10 cellular contexts compared by ENCODE assay signal in genomic region chrX:50211510-50211909, GRCh38. TPM values are rescaled to one million over a fixed set of nuclear protein-coding genes. Genes with fewer than 3 reads are reported as not detected.
DNase-seq lines count a peak whose midpoint lies in the region; ATAC-seq and TF ChIP-seq lines count a peak whose summit lies in the region.
"Had no signal": no experiment of that assay in that cellular context is flagged by ENCODE, and none has a peak within 500 bp of the region (broad histone marks: within the 10 kb centered on the region; RNA-seq: fewer than 3 reads in every experiment).

No MANE protein-coding gene starts in this region.

- H3K36me3 ChIP-seq in right lobe of liver: no peaks in the 10 kb centered on the region
- H3K36me3 ChIP-seq in sigmoid colon: no peaks in the 10 kb centered on the region
- H3K36me3 ChIP-seq: neutrophil had no signal

- H3K27ac ChIP-seq in HL-60 (replicated peaks) (no peak overlapping the region), right lobe of liver (no peak overlapping the region), sigmoid colon (no peak overlapping the region)
- H3K27ac ChIP-seq: neutrophil had no signal

- no peaks in the 10 kb centered on the region for H3K27me3 ChIP-seq in HL-60 (ENCODE audit: insufficient read depth, poor library complexity, severe bottlenecking)
- H3K27me3 ChIP-seq in right lobe of liver: no peaks in the 10 kb centered on the region
- no peaks in the 10 kb centered on the region for H3K27me3 ChIP-seq in sigmoid colon
- H3K27me3 ChIP-seq: neutrophil had no signal

- ATAC-seq in right lobe of liver (peak in 2 of 4 donors; percentile 24 to 37), GM21360 (IDR thresholded peaks at IDR 0.05; ENCODE audit: unreplicated experiment) (no peak)

- H3K9me3 ChIP-seq in right lobe of liver (no peaks in the 10 kb centered on the region), sigmoid colon (no peaks in the 10 kb centered on the region)
- H3K9me3 ChIP-seq: neutrophil had no signal

- intact Hi-C loops in right lobe of liver (cut with DNase I) (no loop called here), sigmoid colon (cut with DNase I) (no loop called here)

- TF ChIP-seq POLR2A in right lobe of liver (IDR thresholded peaks at IDR 0.05) (no peak), sigmoid colon (IDR thresholded peaks at IDR 0.05) (no peak)

- H3K4me3 ChIP-seq in HL-60 (replicated peaks; ENCODE audit: insufficient read depth, low read length) (no peak overlapping the region), right lobe of liver (no peak overlapping the region), sigmoid colon (no peak overlapping the region)

- DNase-seq in EL (peak; percentile 17), HL-60 (ENCODE audit: low read depth in 1 of 2, low spot score in 1 of 2) (peak in 1 of 2 experiments; percentile 31), UCSD-AML1 (lab: John Stamatoyannopoulos, UW; ENCODE audit: unreplicated experiment) (peak; percentile 8), right lobe of liver (no peak), sigmoid colon (no peak), NCI-H2029 treated with DMSO at 0.1 percent for 48 hours (lab: John Stamatoyannopoulos, UW) (no peak)
- DNase-seq: activated naive CD4-positive, alpha-beta T cell treated with anti-CD3 and anti-CD28 coated beads, Interleukin-2, amount 50 U/mL, for 16 hours; T-helper 1 cell had no signal

- TF ChIP-seq CTCF in HL-60 (IDR thresholded peaks at IDR 0.05; ENCODE audit: insufficient read depth, low read length): peak; percentile 2
- peak; percentile 6 to 30 (median 24) for TF ChIP-seq CTCF in right lobe of liver (IDR thresholded peaks at IDR 0.05)
- TF ChIP-seq CTCF in sigmoid colon (IDR thresholded peaks at IDR 0.05): no peak

- 44% methylated on average over 8 of the region's 8 CpGs for WGBS in right lobe of liver (ENCODE audit: insufficient coverage, low coverage, low lambda C conversion rate, missing lambda C conversion rate)
- WGBS in sigmoid colon, 2 donors: 62 to 70% methylated on average over 8 of the region's 8 CpGs

- H3K4me1 ChIP-seq in right lobe of liver (no peaks in the 10 kb centered on the region), sigmoid colon (no peaks in the 10 kb centered on the region)

- TF ChIP-seq EP300 in sigmoid colon (IDR thresholded peaks at IDR 0.05): no peak

RNA-seq across cellular contexts. Expression of gene CCNB3, which starts 6.9 kb away (rescaled TPM):
- total RNA-seq in right lobe of liver: 1 to 10 TPM in 1 of 6 experiments, under 1 TPM in 5; 0.18 to 1.5 (median 0.42) TPM
- under 1 TPM; 0.14 to 0.36 (median 0.22) TPM for total RNA-seq in sigmoid colon
- polyA plus RNA-seq in sigmoid colon: under 1 TPM in 1 of 3 donors, not detected in 2; 0.17 TPM

RNA-seq across cellular contexts. Expression of gene AKAP4, which starts 10.7 kb away (rescaled TPM):
- total RNA-seq in right lobe of liver (not detected), sigmoid colon (not detected)
- polyA plus RNA-seq in sigmoid colon: not detected

Comparison
In these comparisons a context has a peak if more than half of its experiments do, and no peak if none do; other contexts are left out.
1. DNase-seq: peak in EL (single experiment) and UCSD-AML1 (single experiment); none in right lobe of liver (0 of 3), sigmoid colon (single experiment) and NCI-H2029 treated with DMSO at 0.1 percent for 48 hours (single experiment).
2. CTCF ChIP-seq: peak in HL-60 (single experiment) and right lobe of liver (4 of 4); none in sigmoid colon (0 of 4).